Comparison of ENCODE assay signal across 8 cellular contexts in genomic region chr15:83010709-83011270, GRCh38.
DNase-seq lines count a peak whose midpoint lies in the region; ATAC-seq lines count a peak whose summit lies in the region.

No MANE protein-coding gene starts in this region.

- peak overlapping the region; percentile 85 for H3K4me3 ChIP-seq in neuron (ENCODE audit: low read length)

- H3K9me3 ChIP-seq in neuron (ENCODE audit: low read length): no peaks in the 10 kb centered on the region

- H3K27me3 ChIP-seq in neuron (ENCODE audit: insufficient read depth, low read length): no peaks in the 10 kb centered on the region

- peak; percentile 71 for ATAC-seq in GM21528 (IDR thresholded peaks at IDR 0.05; ENCODE audit: low FRiP score, unreplicated experiment)

- H3K4me1 ChIP-seq in neuron (ENCODE audit: insufficient read depth, low read length): peaks cover 22% of the 10 kb centered on the region

- peak; percentile 71 for DNase-seq in DMS53 (lab: John Stamatoyannopoulos, UW)
- DNase-seq in HuH-7.5 (ENCODE audit: low spot score): peak; percentile 82
- peak; percentile 72 for DNase-seq in RPMI8226
- peak; percentile 63 for DNase-seq in activated effector memory CD4-positive, alpha-beta T cell treated with Interleukin-2 at 50 U/mL for 16 hours
- DNase-seq in foreskin melanocyte: peak; percentile 79
- DNase-seq in stromal cell of bone marrow (ENCODE audit: low read depth): peak; percentile 75

- H2AFZ ChIP-seq in neuron (ENCODE audit: low read depth, low read length): peak overlapping the region; percentile 24

- H3K36me3 ChIP-seq in neuron (ENCODE audit: insufficient read depth, low read length): peaks cover 21% of the 10 kb centered on the region

Comparison
In these comparisons a context has a peak if more than half of its experiments do, and no peak if none do; other contexts are left out.
1. Peak in every context shown above with its lines: DNase-seq, ATAC-seq and H3K4me3 ChIP-seq.